11 cellular contexts compared by ENCODE assay signal in the genomic region with DNA sequence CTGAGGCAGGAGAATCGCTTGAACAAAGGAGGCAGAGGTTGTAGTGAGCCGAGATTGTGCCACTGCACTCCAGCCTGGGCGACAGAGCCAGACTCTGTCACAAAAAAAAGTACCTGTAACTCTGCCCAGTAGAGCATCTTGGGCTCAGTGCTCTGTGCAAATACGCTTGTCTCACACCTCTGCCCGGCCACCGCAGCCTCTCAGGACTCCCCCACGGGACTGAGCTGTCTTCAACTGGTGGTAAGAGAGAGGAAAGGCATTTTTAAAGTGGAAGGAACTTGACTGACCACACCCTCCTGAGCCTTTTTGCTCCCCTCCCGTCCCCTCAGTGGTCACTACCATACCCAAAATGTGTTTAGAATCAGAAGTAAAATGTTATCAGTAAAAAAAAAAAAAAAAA.
DNase-seq lines count a peak whose midpoint lies in the region; ATAC-seq and TF ChIP-seq lines count a peak whose summit lies in the region.
"Had no signal": no experiment of that assay in that cellular context is flagged by ENCODE, and none has a peak within 500 bp of the region (broad histone marks: within the 10 kb centered on the region; RNA-seq: fewer than 3 reads in every experiment).

No MANE protein-coding gene starts in this region.

- DNase-seq in lung (ENCODE audit: low spot score) = no peak
- DNase-seq in effector memory CD4-positive, alpha-beta T cell = no peak
- no peak for DNase-seq in SKM-1 (lab: John Stamatoyannopoulos, UW; ENCODE audit: unreplicated experiment)
- DNase-seq in dedifferentiated amniotic fluid mesenchymal stem cell (ENCODE audit: extremely low spot score) = no peak
- DNase-seq in kidney tubule cell (ENCODE audit: low spot score) = no peak
- DNase-seq: effector memory CD8-positive, alpha-beta T cell; IMR-90 had no signal

- H3K9me3 ChIP-seq in lung (ENCODE audit: control insufficient read depth in 2 of 2, insufficient read depth in 1 of 2, low read length in 1 of 2) = no peaks in the 10 kb centered on the region
- no peaks in the 10 kb centered on the region for H3K9me3 ChIP-seq in effector memory CD4-positive, alpha-beta T cell (ENCODE audit: control insufficient read depth, low read length)

- H3K27me3 ChIP-seq in lung (ENCODE audit: control insufficient read depth, insufficient read depth) = no peaks in the 10 kb centered on the region
- H3K27me3 ChIP-seq in effector memory CD4-positive, alpha-beta T cell (replicated peaks; ENCODE audit: control insufficient read depth, insufficient read depth, low read length, poor library complexity, severe bottlenecking) = no peaks in the 10 kb centered on the region

- TF ChIP-seq CTCF in lung (IDR thresholded peaks at IDR 0.05; ENCODE audit: control extremely low read depth, extremely low read depth) = no peak

- ATAC-seq in GM18867 (IDR thresholded peaks at IDR 0.05; ENCODE audit: unreplicated experiment) (peak; percentile 98), GM21717 (IDR thresholded peaks at IDR 0.05; ENCODE audit: unreplicated experiment) (peak; percentile 84), HG03432 (IDR thresholded peaks at IDR 0.05; ENCODE audit: unreplicated experiment) (peak; percentile 92), lung (ENCODE audit: insufficient read depth, low FRiP score) (peak; percentile 43)
- ATAC-seq: effector memory CD8-positive, alpha-beta T cell; Panc1 had no signal

- no peak overlapping the region for H3K4me3 ChIP-seq in lung
- H3K4me3 ChIP-seq in effector memory CD4-positive, alpha-beta T cell (ENCODE audit: insufficient read depth, low read depth, low read length, poor library complexity, severe bottlenecking) = no peak overlapping the region

- no peaks in the 10 kb centered on the region for H3K36me3 ChIP-seq in lung (ENCODE audit: control insufficient read depth in 2 of 2, insufficient read depth in 2 of 2, low read length in 2 of 2)
- no peaks in the 10 kb centered on the region for H3K36me3 ChIP-seq in effector memory CD4-positive, alpha-beta T cell (ENCODE audit: control insufficient read depth, insufficient read depth, low read length)

- no peak overlapping the region for H3K27ac ChIP-seq in lung (ENCODE audit: low read depth in 1 of 2, low read length in 1 of 2)
- no peak overlapping the region for H3K27ac ChIP-seq in effector memory CD4-positive, alpha-beta T cell (ENCODE audit: insufficient read depth, low read length, poor library complexity, severe bottlenecking)

- WGBS in lung, 2 donors = 54 to 74% methylated on average over 8 of the region's 8 CpGs

- peaks cover 0 to 2% of the 10 kb centered on the region in 2 donors for H3K4me1 ChIP-seq in lung (ENCODE audit: control insufficient read depth in 2 of 2, insufficient read depth in 2 of 2, low read length in 2 of 2)
- H3K4me1 ChIP-seq in effector memory CD4-positive, alpha-beta T cell (ENCODE audit: control insufficient read depth, insufficient read depth, low read length, poor library complexity, severe bottlenecking) = no peaks in the 10 kb centered on the region

Comparison
In these comparisons a context has a peak if more than half of its experiments do, and no peak if none do; other contexts are left out.
1. ATAC-seq: peak in every context shown above with its lines; median percentile 98 in GM18867; 92 in HG03432; 84 in GM21717; 43 in lung.